Comparison of ENCODE assay signal across 22 cellular contexts in the genomic region with DNA sequence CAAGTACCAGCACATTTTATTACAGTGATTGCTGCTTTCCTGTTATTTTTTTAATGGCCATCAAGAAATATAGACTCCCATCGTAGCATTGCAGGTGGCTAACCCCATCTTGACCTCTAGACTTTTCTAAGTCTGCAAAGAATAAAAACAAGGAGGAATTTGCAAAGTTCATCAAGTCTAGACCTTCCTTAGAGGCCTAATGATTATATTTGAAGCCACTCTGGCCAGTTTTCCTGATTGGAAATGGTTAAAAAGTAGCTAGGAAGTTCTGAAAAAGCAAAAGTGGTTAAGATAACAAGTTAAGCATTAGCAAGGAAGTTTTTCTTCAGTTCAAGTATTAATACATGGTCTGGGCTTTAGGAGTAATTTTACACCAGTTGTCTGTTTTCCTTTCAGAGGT. TPM values are rescaled to one million over a fixed set of nuclear protein-coding genes. Genes with fewer than 3 reads are reported as not detected.
A peak's percentile ranks its signal among the peaks of the same experiment; 100 is the strongest.
DNase-seq lines count a peak whose midpoint lies in the region; ATAC-seq, FAIRE-seq and TF ChIP-seq lines count a peak whose summit lies in the region.
"Had no signal": no experiment of that assay in that cellular context is flagged by ENCODE, and none has a peak within 500 bp of the region (broad histone marks: within the 10 kb centered on the region; RNA-seq: fewer than 3 reads in every experiment).

No MANE protein-coding gene starts in this region.

- H3K4me3 Mint-ChIP-seq in T-cell: no peak overlapping the region
- H3K4me3 Mint-ChIP-seq: activated CD4-positive, alpha-beta T cell treated with anti-CD3 and anti-CD28 coated beads, Interleukin-2, amount 10 ng/mL, durations not matched to agents 7 days and 5 days; activated CD8-positive, alpha-beta memory T cell treated with anti-CD3 and anti-CD28 coated beads, Interleukin-2, amount 10 ng/mL, durations not matched to agents 7 days and 5 days; activated naive CD4-positive, alpha-beta T cell treated with anti-CD3 and anti-CD28 coated beads, Interleukin-2, amount 10 ng/mL, durations not matched to agents 7 days and 5 days had no signal

- peak; percentile 42 for FAIRE-seq in GM19239 (lab: Jason Lieb, UNC)

- ATAC-seq in T-cell (replicated peaks in 1 of 4) (no peak), HG02884 (IDR thresholded peaks at IDR 0.05; ENCODE audit: unreplicated experiment) (no peak)
- ATAC-seq: activated CD8-positive, alpha-beta memory T cell treated with anti-CD3 and anti-CD28 coated beads, Interleukin-2, amount 10 ng/mL, durations not matched to agents 7 days and 5 days; SK-N-SH treated with all-trans-retinoic acid at 6 μM for 48 hours had no signal

- H3K27me3 Mint-ChIP-seq in T-cell: peaks cover 0 to 13% of the 10 kb centered on the region in 2 donors

- POLR2A ChIA-PET in T-cell (lab: Charles Lee): interaction anchor here in 1 of 2 donors (0.6 to 0.7 kb wide), 2 partner anchors 43 to 263 kb away, joined by 3 to 4 read pairs; no protein-coding TSS in a partner anchor

- in situ Hi-C loops in astrocyte of the spinal cord (cut with HindIII; ENCODE audit: low sequenced_read_pairs): no loop called here

- H3K4me3 ChIP-seq in astrocyte of the spinal cord (ENCODE audit: low read depth, low read length): no peak overlapping the region
- H3K4me3 ChIP-seq: heart right ventricle had no signal

- CTCF ChIA-PET in T-cell (lab: Charles Lee): no interaction called here

- peaks cover 14 to 22% (median 19%) of the 10 kb centered on the region in 3 donors for H3K4me1 Mint-ChIP-seq in T-cell

- H3K9me3 Mint-ChIP-seq in T-cell: no peaks in the 10 kb centered on the region
- H3K9me3 Mint-ChIP-seq: activated CD4-positive, alpha-beta T cell treated with anti-CD3 and anti-CD28 coated beads, Interleukin-2, amount 10 ng/mL, durations not matched to agents 7 days and 5 days had no signal

- H3K27ac Mint-ChIP-seq in T-cell: no peak overlapping the region
- H3K27ac Mint-ChIP-seq: activated CD4-positive, alpha-beta T cell treated with anti-CD3 and anti-CD28 coated beads, Interleukin-2, amount 10 ng/mL, durations not matched to agents 7 days and 5 days; activated CD8-positive, alpha-beta memory T cell treated with anti-CD3 and anti-CD28 coated beads, Interleukin-2, amount 10 ng/mL, durations not matched to agents 7 days and 5 days; activated naive CD4-positive, alpha-beta T cell treated with anti-CD3 and anti-CD28 coated beads, Interleukin-2, amount 10 ng/mL, durations not matched to agents 7 days and 5 days had no signal

- DNase-seq in GM19239 (ENCODE audit: insufficient read length, low spot score) (no peak), astrocyte of the spinal cord (ENCODE audit: low read depth, low spot score) (peak; percentile 45), kidney glomerular epithelial cell (lab: John Stamatoyannopoulos, UW) (peak; percentile 18), renal cortical epithelial cell (ENCODE audit: low read depth) (peak; percentile 84), T-cell (no peak), NCI-H2107 (lab: John Stamatoyannopoulos, UW) (no peak), T1000 (lab: John Stamatoyannopoulos, UW) (no peak)
- DNase-seq: ACHN; activated CD4-positive, alpha-beta T cell treated with anti-CD3 and anti-CD28 coated beads, Interleukin-2, amount 10 ng/mL, durations not matched to agents 7 days and 5 days; activated CD8-positive, alpha-beta memory T cell treated with anti-CD3 and anti-CD28 coated beads, Interleukin-2, amount 10 ng/mL, durations not matched to agents 7 days and 5 days; activated naive CD4-positive, alpha-beta T cell treated with anti-CD3 and anti-CD28 coated beads, Interleukin-2, amount 10 ng/mL, durations not matched to agents 7 days and 5 days; amygdala; caudate nucleus; GF-D8; GOT3; heart right ventricle; left ventricle myocardium superior; NCI-H1048; NCI-H187 treated with DMSO at 0.1 percent for 48 hours; NCI-H748 treated with DMSO at 0.1 percent for 48 hours had no signal

- H3K36me3 Mint-ChIP-seq in T-cell: no peaks in the 10 kb centered on the region
- H3K36me3 Mint-ChIP-seq: activated CD8-positive, alpha-beta memory T cell treated with anti-CD3 and anti-CD28 coated beads, Interleukin-2, amount 10 ng/mL, durations not matched to agents 7 days and 5 days had no signal

- no peak for TF ChIP-seq CTCF in astrocyte of the spinal cord (IDR thresholded peaks at IDR 0.05; ENCODE audit: low read depth, low read length)

RNA-seq across cellular contexts. Expression of a gene that starts 16.7 kb away (rescaled TPM):
- total RNA-seq in renal cortical epithelial cell (172 and 319 TPM in 2 replicates), T-cell (under 1 TPM; 0.09 to 0.66 (median 0.43) TPM)
- total RNA-seq: activated CD4-positive, alpha-beta T cell treated with anti-CD3 and anti-CD28 coated beads, Interleukin-2, amount 10 ng/mL, durations not matched to agents 7 days and 5 days; activated CD8-positive, alpha-beta memory T cell treated with anti-CD3 and anti-CD28 coated beads, Interleukin-2, amount 10 ng/mL, durations not matched to agents 7 days and 5 days had no signal

Comparison
In these comparisons a context has a peak if more than half of its experiments do, and no peak if none do; other contexts are left out.
1. DNase-seq: peak in astrocyte of the spinal cord (single experiment), kidney glomerular epithelial cell (single experiment) and renal cortical epithelial cell (single experiment); none in GM19239 (single experiment), T-cell (0 of 34), NCI-H2107 (single experiment) and T1000 (single experiment).
2. RNA of a gene that starts 16.7 kb away (total RNA-seq): 172 to 319 TPM in renal cortical epithelial cell; 0.09 to 0.66 TPM in T-cell; every median in the first group is over 100 times any median in the second.